Comparison of ENCODE assay signal across 8 cellular contexts in the genomic region with DNA sequence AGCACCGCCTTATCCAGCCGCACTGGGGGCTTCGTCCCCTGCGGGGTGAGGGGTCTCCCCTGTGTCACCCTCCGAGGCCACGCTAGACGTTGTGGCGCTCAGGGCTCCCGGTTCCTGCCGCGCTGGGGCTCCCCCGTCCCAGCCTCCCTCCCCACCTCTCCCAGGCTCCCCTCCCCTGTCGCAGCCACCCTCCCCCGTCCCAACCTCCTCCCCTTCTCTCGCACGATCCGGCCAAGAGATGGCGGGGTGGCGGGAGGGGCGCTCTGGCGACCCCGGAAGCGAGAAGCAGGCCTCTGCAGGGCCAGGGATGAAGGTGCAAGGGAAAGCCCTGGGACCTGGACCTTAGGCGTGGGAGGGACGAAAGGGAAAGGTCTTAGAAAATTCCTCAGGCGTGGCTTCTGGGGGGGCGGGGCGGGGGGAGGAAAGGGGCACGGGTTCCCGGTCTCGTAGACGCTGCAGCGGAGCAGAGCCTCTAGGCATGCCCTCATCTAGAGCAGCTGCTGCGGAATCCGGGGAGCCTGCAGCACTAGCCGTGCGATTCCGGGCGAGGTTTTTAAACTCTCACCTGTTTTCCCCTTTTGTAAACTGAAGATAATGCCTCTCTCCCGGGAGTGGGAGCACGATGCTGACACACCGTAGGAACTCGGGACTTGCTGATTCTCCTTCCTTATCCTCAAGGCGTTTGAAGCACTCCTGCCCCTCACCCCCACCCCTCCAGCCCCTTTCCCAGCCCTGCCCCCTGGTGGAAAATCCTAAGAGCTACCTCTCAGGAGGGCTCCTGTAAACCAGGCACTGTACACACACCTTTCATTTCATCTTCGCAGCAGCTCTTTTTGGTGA. TPM values are rescaled to one million over a fixed set of nuclear protein-coding genes. Genes with fewer than 3 reads are reported as not detected.
A peak's percentile ranks its signal among the peaks of the same experiment; 100 is the strongest.
DNase-seq lines count a peak whose midpoint lies in the region; ATAC-seq and TF ChIP-seq lines count a peak whose summit lies in the region.

No MANE protein-coding gene starts in this region.

- ATAC-seq in GM21381 (IDR thresholded peaks at IDR 0.05; ENCODE audit: unreplicated experiment) (peak; percentile 42), left lung (peak; percentile 75)

- H3K9me3 ChIP-seq in left lung = no peaks in the 10 kb centered on the region

- H3K27ac Mint-ChIP-seq in T-helper 1 cell treated with Interleukin-12 subunit alpha and Interleukin-12 subunit beta and Interleukin-4 antibody, amounts not matched to agents 30 μg/mL and 1 μg/mL, for 36 hours = no peak overlapping the region

- intact Hi-C loops in left lung (cut with DNase I) = no loop called here

- no peaks in the 10 kb centered on the region for H3K36me3 Mint-ChIP-seq in T-helper 1 cell treated with Interleukin-12 subunit alpha and Interleukin-12 subunit beta and Interleukin-4 antibody, amounts not matched to agents 30 μg/mL and 1 μg/mL, for 36 hours (ENCODE audit: low read depth)

- DNase-seq in D341Med (ENCODE audit: low spot score) = peak; percentile 82
- DNase-seq in central memory CD4-positive, alpha-beta T cell = peak; percentile 39
- DNase-seq in left lung = no peak
- DNase-seq in stimulated activated CD8-positive, alpha-beta memory T cell treated with anti-CD3 and anti-CD28 coated beads, Interleukin-4, amount 100 ng/mL, for 48 hours = peak; percentile 52
- DNase-seq in medulla oblongata (ENCODE audit: extremely low spot score) = no peak

- H3K4me2 ChIP-seq in KMS-11 = peak overlapping the region; percentile 60; the same call in 1 of the 2 replicates

- H3K27ac ChIP-seq in KMS-11 = no peak overlapping the region
- H3K27ac ChIP-seq in left lung = peak overlapping the region; percentile 62 to 75

- no peaks in the 10 kb centered on the region for H3K4me1 Mint-ChIP-seq in T-helper 1 cell treated with Interleukin-12 subunit alpha and Interleukin-12 subunit beta and Interleukin-4 antibody, amounts not matched to agents 30 μg/mL and 1 μg/mL, for 36 hours (ENCODE audit: low read depth)

- no peaks in the 10 kb centered on the region for H3K9me3 Mint-ChIP-seq in T-helper 1 cell treated with Interleukin-12 subunit alpha and Interleukin-12 subunit beta and Interleukin-4 antibody, amounts not matched to agents 30 μg/mL and 1 μg/mL, for 36 hours

- peak overlapping the region; percentile 63 for H3K4me3 Mint-ChIP-seq in T-helper 1 cell treated with Interleukin-12 subunit alpha and Interleukin-12 subunit beta and Interleukin-4 antibody, amounts not matched to agents 30 μg/mL and 1 μg/mL, for 36 hours

- H3K4me3 ChIP-seq in KMS-11 (IDR thresholded peaks at IDR 0.05; ENCODE audit: insufficient read depth, low read depth, low read length) (no peak overlapping the region), left lung (peak overlapping the region; percentile 40 to 47)

- H3K27me3 Mint-ChIP-seq in T-helper 1 cell treated with Interleukin-12 subunit alpha and Interleukin-12 subunit beta and Interleukin-4 antibody, amounts not matched to agents 30 μg/mL and 1 μg/mL, for 36 hours (ENCODE audit: low read depth) = peaks cover 86% of the 10 kb centered on the region

- peaks cover 5% of the 10 kb centered on the region for H3K4me1 ChIP-seq in KMS-11 (ENCODE audit: low read depth, poor library complexity, severe bottlenecking)
- H3K4me1 ChIP-seq in left lung = peaks cover 11 to 64% of the 10 kb centered on the region in 2 donors

- no peaks in the 10 kb centered on the region for H3K79me2 ChIP-seq in KMS-11 (ENCODE audit: insufficient read depth, low read depth)

- H3K27me3 ChIP-seq in KMS-11 (ENCODE audit: insufficient read depth, low read depth) (no peaks in the 10 kb centered on the region), left lung (peaks cover 0 to 27% of the 10 kb centered on the region in 2 donors)

- TF ChIP-seq CTCF in KMS-11 (conservative IDR thresholded peaks at IDR 0.05; ENCODE audit: low read depth, low read length) (peak; percentile 60), left lung (IDR thresholded peaks at IDR 0.05) (peak; percentile 35 to 51)

- H3K9ac ChIP-seq in KMS-11 = peak overlapping the region; percentile 35; the same call in 1 of the 2 replicates

- no peaks in the 10 kb centered on the region for H4K20me1 ChIP-seq in KMS-11 (ENCODE audit: insufficient read depth)

- H3K36me3 ChIP-seq in KMS-11 (ENCODE audit: insufficient read depth) (no peaks in the 10 kb centered on the region), left lung (no peaks in the 10 kb centered on the region)

- peak overlapping the region; percentile 66 for H2AFZ ChIP-seq in KMS-11 (ENCODE audit: low read depth)

RNA-seq across cellular contexts. Expression of a gene that starts 14.4 kb away (rescaled TPM):
- 1 to 10 TPM; 3.8 to 5.0 TPM for total RNA-seq in left lung

RNA-seq across cellular contexts. Expression of a gene that starts 37.1 kb away (rescaled TPM):
- under 1 TPM in 1 of 2 donors, not detected in 1; 0.39 TPM for total RNA-seq in left lung

RNA-seq across cellular contexts. Expression of a gene that starts 38.5 kb away (rescaled TPM):
- total RNA-seq in left lung = not detected

Comparison
In these comparisons a context has a peak if more than half of its experiments do, and no peak if none do; other contexts are left out.
1. DNase-seq: peak in D341Med (single experiment), central memory CD4-positive, alpha-beta T cell (single experiment) and stimulated activated CD8-positive, alpha-beta memory T cell treated with anti-CD3 and anti-CD28 coated beads, Interleukin-4, amount 100 ng/mL, for 48 hours (single experiment); none in left lung (0 of 2) and medulla oblongata (single experiment).